Comparison of ENCODE assay signal across 24 cellular contexts in genomic region chr15:86167816-86168215, GRCh38.
DNase-seq lines count a peak whose midpoint lies in the region; ATAC-seq and TF ChIP-seq lines count a peak whose summit lies in the region.
"Had no signal": no experiment of that assay in that cellular context is flagged by ENCODE, and none has a peak within 500 bp of the region (broad histone marks: within the 10 kb centered on the region; RNA-seq: fewer than 3 reads in every experiment).

No MANE protein-coding gene starts in this region.

- H3K27ac Mint-ChIP-seq in brain (peak overlapping the region in 3 of 5 experiments; percentile 2 to 19 (median 4)), neural crest cell (ENCODE audit: unreplicated experiment) (peak overlapping the region; percentile 8)
- H3K27ac Mint-ChIP-seq: CD14-positive monocyte; CD4-positive, alpha-beta T cell; HFFc6 had no signal

- no peaks in the 10 kb centered on the region for H3K36me3 Mint-ChIP-seq in brain
- H3K36me3 Mint-ChIP-seq in neural crest cell (ENCODE audit: low read depth) = no peaks in the 10 kb centered on the region
- H3K36me3 Mint-ChIP-seq: CD14-positive monocyte; CD8-positive, alpha-beta memory T cell had no signal

- no peaks in the 10 kb centered on the region for H4K20me1 ChIP-seq in SK-N-SH (ENCODE audit: insufficient read depth)
- H4K20me1 ChIP-seq: BLaER1 treated with 17β-estradiol and CSF1 and Interleukin-3, amounts not matched to agents 10 nM and 100 nM had no signal

- H3K4me3 Mint-ChIP-seq in brain = no peak overlapping the region
- H3K4me3 Mint-ChIP-seq in neural crest cell = no peak overlapping the region
- H3K4me3 Mint-ChIP-seq: CD14-positive monocyte; CD4-positive, alpha-beta T cell; CD8-positive, alpha-beta memory T cell; HFFc6 had no signal

- no peaks in the 10 kb centered on the region for H3K36me3 ChIP-seq in SK-N-SH (replicated peaks in 1 of 2; ENCODE audit: control insufficient read depth in 1 of 2, insufficient read depth in 2 of 2, low read length in 1 of 2)
- H3K36me3 ChIP-seq: BE2C; BLaER1 treated with 17β-estradiol and CSF1 and Interleukin-3, amounts not matched to agents 10 nM and 100 nM; HAP-1 had no signal

- TF ChIP-seq CTCF in SK-N-SH (IDR thresholded peaks at IDR 0.05) (no peak), brain (conservative IDR thresholded peaks at IDR 0.05) (no peak), neural crest cell (conservative IDR thresholded peaks at IDR 0.05) (no peak)

- H3K4me1 ChIP-seq in SK-N-SH (ENCODE audit: control insufficient read depth in 1 of 2, insufficient read depth in 2 of 2, low read depth in 1 of 2, low read length in 1 of 2) = peaks cover 7 to 27% of the 10 kb centered on the region in 2 experiments
- H3K4me1 ChIP-seq: A549, BE2C, HAP-1 had no signal

- ATAC-seq in SK-N-SH treated with all-trans-retinoic acid at 6 μM for 48 hours (no peak), GM21447 (IDR thresholded peaks at IDR 0.05; ENCODE audit: unreplicated experiment) (no peak)
- ATAC-seq: A549 had no signal

- no peak overlapping the region for H3K9ac ChIP-seq in SK-N-SH
- H3K9ac ChIP-seq: BLaER1 treated with 17β-estradiol and CSF1 and Interleukin-3, amounts not matched to agents 10 nM and 100 nM had no signal

- POLR2A ChIA-PET in SK-N-SH (lab: Yijun Ruan, JAX) = no interaction called here

- no peaks in the 10 kb centered on the region for H3K9me2 ChIP-seq in SK-N-SH

- peaks cover 42% of the 10 kb centered on the region for H3K4me1 Mint-ChIP-seq in brain
- H3K4me1 Mint-ChIP-seq in neural crest cell = peaks cover 17% of the 10 kb centered on the region
- H3K4me1 Mint-ChIP-seq: CD14-positive monocyte; CD8-positive, alpha-beta memory T cell had no signal

- no peaks in the 10 kb centered on the region for H3K27me3 ChIP-seq in SK-N-SH (ENCODE audit: insufficient read depth)
- H3K27me3 ChIP-seq: BE2C; BLaER1 treated with 17β-estradiol and CSF1 and Interleukin-3, amounts not matched to agents 10 nM and 100 nM had no signal

- CTCF ChIA-PET in SK-N-SH (lab: Yijun Ruan, JAX) = no interaction called here

- peaks cover 4% of the 10 kb centered on the region for H3K27me3 Mint-ChIP-seq in brain
- peaks cover 8% of the 10 kb centered on the region for H3K27me3 Mint-ChIP-seq in neural crest cell (ENCODE audit: low read depth)

- H3K4me3 ChIP-seq in SK-N-SH (ENCODE audit: low read depth in 2 of 2, low read length in 1 of 2) = no peak overlapping the region
- H3K4me3 ChIP-seq: A549; BLaER1 treated with 17β-estradiol and CSF1 and Interleukin-3, amounts not matched to agents 10 nM and 100 nM; HAP-1 had no signal

- TF ChIP-seq RAD21 in SK-N-SH (IDR thresholded peaks at IDR 0.05; ENCODE audit: low read length) = no peak

- H3K9me3 Mint-ChIP-seq in brain = peaks cover 0 to under 1% (median 0%) of the 10 kb centered on the region in 5 experiments
- H3K9me3 Mint-ChIP-seq in neural crest cell = no peaks in the 10 kb centered on the region
- H3K9me3 Mint-ChIP-seq: CD4-positive, alpha-beta T cell; CD8-positive, alpha-beta memory T cell had no signal

- peaks cover 34% of the 10 kb centered on the region for H3F3A ChIP-seq in SK-N-SH (replicated peaks; ENCODE audit: insufficient read depth)

- no peaks in the 10 kb centered on the region for H3K79me2 ChIP-seq in SK-N-SH (ENCODE audit: insufficient read depth)

- no peak for DNase-seq in SK-N-SH
- no peak for DNase-seq in neural crest cell (ENCODE audit: low read depth, low spot score)
- no peak for DNase-seq in activated T-cell treated with anti-CD3 and anti-CD28 coated beads, Interleukin-2, amount 50 U/mL, for 1 hour
- no peak for DNase-seq in activated CD4-positive, alpha-beta T cell treated with anti-CD3 and anti-CD28 coated beads for 1 hour
- DNase-seq: 8988T; ACHN; AML-193; BE2C; Calu3; CD4-positive, alpha-beta T cell; CD8-positive, alpha-beta memory T cell; COR-L47; DMS53; DMS79 treated with DMSO at 0.1 percent for 48 hours; GF-D8; GOT3; HFFc6 had no signal

- TF ChIP-seq EP300 in SK-N-SH (IDR thresholded peaks at IDR 0.05; ENCODE audit: borderline replicate concordance in 1 of 2, low read depth in 1 of 2, low read length in 1 of 2) = no peak

- no peak overlapping the region for H2AFZ ChIP-seq in SK-N-SH (ENCODE audit: low read depth)

- H3K9me3 ChIP-seq in SK-N-SH = no peaks in the 10 kb centered on the region
- H3K9me3 ChIP-seq: A549; BE2C; BLaER1 treated with 17β-estradiol and CSF1 and Interleukin-3, amounts not matched to agents 10 nM and 100 nM; HAP-1 had no signal

- no peak overlapping the region for H3K27ac ChIP-seq in SK-N-SH (ENCODE audit: low read depth in 2 of 2, low read length in 1 of 2)
- H3K27ac ChIP-seq: A549; BLaER1 treated with 17β-estradiol and CSF1 and Interleukin-3, amounts not matched to agents 10 nM and 100 nM had no signal

- no peak overlapping the region for H3K4me2 ChIP-seq in SK-N-SH
- H3K4me2 ChIP-seq: A549; BLaER1 treated with 17β-estradiol and CSF1 and Interleukin-3, amounts not matched to agents 10 nM and 100 nM had no signal

TF ChIP-seq in SK-N-SH treated with all-trans-retinoic acid at 6 μM for 48 hours, 23 proteins besides CTCF, POLR2A, EP300 and RAD21:
- TF ChIP-seq ISL1 (CRISPR knock-in tag; IDR thresholded peaks at IDR 0.05) (peak; percentile 28; the same call in 1 of the 2 replicates), GLIS3 (CRISPR knock-in tag; IDR thresholded peaks at IDR 0.05) (no peak)
TF ChIP-seq in SK-N-SH treated with all-trans-retinoic acid at 6 μM for 48 hours: peak in this region for 1.

TF ChIP-seq in SK-N-SH, 30 proteins besides CTCF, POLR2A, EP300 and RAD21:
- TF ChIP-seq FOXJ3 (CRISPR knock-in tag; IDR thresholded peaks at IDR 0.05) (no peak), SIN3A (IDR thresholded peaks at IDR 0.05; ENCODE audit: borderline replicate concordance, low read depth, low read length) (no peak), TCF12 (IDR thresholded peaks at IDR 0.05) (no peak), FOSL2 (IDR thresholded peaks at IDR 0.05; ENCODE audit: borderline replicate concordance, low read depth) (no peak), SMC3 (IDR thresholded peaks at IDR 0.05; ENCODE audit: low read depth, low read length) (no peak), GATA2 (CRISPR knock-in tag; IDR thresholded peaks at IDR 0.05) (no peak), RFX5 (IDR thresholded peaks at IDR 0.05; ENCODE audit: low read length) (no peak), FOXM1 (IDR thresholded peaks at IDR 0.05; ENCODE audit: low read depth) (no peak), NFIC (IDR thresholded peaks at IDR 0.05; ENCODE audit: borderline replicate concordance) (no peak)
- TF ChIP-seq, protein P1, sequence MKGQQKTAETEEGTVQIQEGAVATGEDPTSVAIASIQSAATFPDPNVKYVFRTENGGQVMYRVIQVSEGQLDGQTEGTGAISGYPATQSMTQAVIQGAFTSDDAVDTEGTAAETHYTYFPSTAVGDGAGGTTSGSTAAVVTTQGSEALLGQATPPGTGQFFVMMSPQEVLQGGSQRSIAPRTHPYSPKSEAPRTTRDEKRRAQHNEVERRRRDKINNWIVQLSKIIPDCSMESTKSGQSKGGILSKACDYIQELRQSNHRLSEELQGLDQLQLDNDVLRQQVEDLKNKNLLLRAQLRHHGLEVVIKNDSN (IDR thresholded peaks at IDR 0.05; ENCODE audit: borderline replicate concordance, low read depth) = no peak
- TF ChIP-seq, protein P2, sequence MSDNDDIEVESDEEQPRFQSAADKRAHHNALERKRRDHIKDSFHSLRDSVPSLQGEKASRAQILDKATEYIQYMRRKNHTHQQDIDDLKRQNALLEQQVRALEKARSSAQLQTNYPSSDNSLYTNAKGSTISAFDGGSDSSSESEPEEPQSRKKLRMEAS (IDR thresholded peaks at IDR 0.05; ENCODE audit: low read depth) = no peak
